10 cellular contexts compared by ENCODE assay signal in the genomic region with DNA sequence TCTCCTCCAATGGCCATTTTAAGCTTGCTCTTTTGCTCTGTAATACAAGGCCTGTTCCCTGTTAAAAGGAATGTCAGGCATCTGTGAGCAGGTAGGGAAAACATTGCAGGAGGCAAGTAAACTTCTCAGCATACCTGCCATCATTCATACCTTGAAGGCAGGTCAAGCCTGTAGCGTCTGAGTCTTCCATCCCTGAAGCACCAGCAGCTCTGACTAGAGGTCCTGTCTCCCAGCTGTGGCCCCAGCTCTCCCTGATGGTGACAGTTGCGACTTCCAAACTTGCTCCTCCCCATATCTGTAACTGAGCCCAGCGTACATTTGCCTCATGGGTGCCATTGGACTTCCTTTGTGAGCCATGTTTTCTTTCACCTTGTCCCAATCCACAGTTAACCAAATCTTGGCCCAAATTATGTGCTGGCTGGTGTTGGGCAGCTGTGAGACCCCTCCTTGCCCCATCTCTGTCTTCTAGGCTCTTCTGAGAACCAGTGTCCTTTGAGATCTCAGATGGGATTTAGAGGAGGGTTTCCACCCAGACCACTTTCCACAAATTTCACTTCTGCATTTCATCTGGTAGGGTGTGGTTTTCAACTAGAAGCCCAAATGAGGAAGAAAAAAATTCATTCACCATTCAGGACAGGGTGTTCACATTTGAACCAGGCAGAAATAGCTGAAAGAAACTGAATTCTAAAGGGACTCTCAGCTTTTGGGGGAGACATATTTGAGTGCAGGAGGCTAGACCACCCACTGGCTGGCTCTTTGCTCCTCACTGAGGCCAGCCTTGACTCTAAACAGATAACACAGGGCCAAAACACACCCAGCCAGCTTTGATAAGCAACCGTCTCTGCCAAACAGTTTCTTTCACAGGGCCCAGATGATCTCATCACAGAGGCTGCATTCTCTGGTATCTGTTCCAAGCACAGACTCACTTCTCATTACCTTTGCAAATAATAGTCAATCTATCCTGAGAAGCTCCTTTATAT. TPM values are rescaled to one million over a fixed set of nuclear protein-coding genes. Genes with fewer than 3 reads are reported as not detected.
DNase-seq lines count a peak whose midpoint lies in the region; ATAC-seq and TF ChIP-seq lines count a peak whose summit lies in the region.
"Had no signal": no experiment of that assay in that cellular context is flagged by ENCODE, and none has a peak within 500 bp of the region (broad histone marks: within the 10 kb centered on the region; RNA-seq: fewer than 3 reads in every experiment).

No MANE protein-coding gene starts in this region.

- H3K4me3 ChIP-seq in Caco-2 (ENCODE audit: low read depth, low read length) (no peak overlapping the region), Peyer's patch (no peak overlapping the region), lower lobe of right lung (no peak overlapping the region)

- no peak for TF ChIP-seq POLR2A in Peyer's patch (IDR thresholded peaks at IDR 0.05)

- H3K4me1 ChIP-seq in Caco-2 (peaks cover 38% of the 10 kb centered on the region), H9 (ENCODE audit: insufficient read depth, low read length) (peaks cover 2% of the 10 kb centered on the region; the same call in 1 of the 2 replicates), Peyer's patch (peaks cover 0 to 30% (median 2%) of the 10 kb centered on the region in 4 donors), lower lobe of right lung (peaks cover 11% of the 10 kb centered on the region)

- H3K27me3 ChIP-seq in Caco-2 (replicated peaks; ENCODE audit: control insufficient read depth, insufficient read depth, low read length) (no peaks in the 10 kb centered on the region), H9 (ENCODE audit: insufficient read depth, low read length) (no peaks in the 10 kb centered on the region), Peyer's patch (no peaks in the 10 kb centered on the region), lower lobe of right lung (ENCODE audit: low read depth) (no peaks in the 10 kb centered on the region)

- peaks cover 32% of the 10 kb centered on the region for H3K4me1 Mint-ChIP-seq in Caco-2 (ENCODE audit: low read depth, unreplicated experiment)
- peaks cover 48 to 51% of the 10 kb centered on the region in 2 experiments for H3K4me1 Mint-ChIP-seq in H9

- H3K23me2 ChIP-seq in H9 (ENCODE audit: insufficient read length, low read depth, low read length, poor library complexity, severe bottlenecking), result no peaks in the 10 kb centered on the region

- no peak overlapping the region for H4K91ac ChIP-seq in H9 (ENCODE audit: insufficient read length, low read depth, low read length)

- CTCF ChIA-PET in Caco-2 (lab: Charles Lee), result interaction anchor here (0.5 to 3.6 kb wide), 9 partner anchors 9 to 185 kb away, joined by 3 to 140 read pairs (median 8); a partner anchor contains a TSS

- H3K23ac ChIP-seq in H9 (ENCODE audit: insufficient read length, low read depth, low read length), result no peak overlapping the region

- H2BK120ac ChIP-seq in H9 (ENCODE audit: low read depth, low read length, poor library complexity, severe bottlenecking), result no peak overlapping the region

- H4K8ac ChIP-seq in H9 (replicated peaks; ENCODE audit: insufficient read length, low read depth, low read length), result no peak overlapping the region

- TF ChIP-seq CTCF in Caco-2 (IDR thresholded peaks at IDR 0.05; ENCODE audit: insufficient read depth in 1 of 2, low read depth in 1 of 2, low read length in 1 of 2, severe bottlenecking in 1 of 2, unreplicated experiment in 1 of 2), result no peak
- no peak for TF ChIP-seq CTCF in H9 (conservative IDR thresholded peaks at IDR 0.05)
- no peak for TF ChIP-seq CTCF in Peyer's patch (IDR thresholded peaks at IDR 0.05)
- TF ChIP-seq CTCF in lower lobe of right lung (IDR thresholded peaks at IDR 0.05), result no peak

- H3K56ac ChIP-seq in H9 (ENCODE audit: insufficient read length, low read depth, low read length), result no peak overlapping the region

- no peaks in the 10 kb centered on the region for H4K20me1 ChIP-seq in H9 (ENCODE audit: control insufficient read depth, insufficient read depth, insufficient read length)

- no peak overlapping the region for H2BK5ac ChIP-seq in H9 (ENCODE audit: insufficient read length, low read length)

- H3K9ac ChIP-seq in H9 (ENCODE audit: extremely low read depth, insufficient read length, low read length), result no peak overlapping the region

- POLR2A ChIA-PET in Caco-2 (lab: Charles Lee), result interaction anchor here (0.7 to 2.2 kb wide), 5 partner anchors 9 to 66 kb away, joined by 3 to 18 read pairs (median 9); a partner anchor contains a TSS

- H3K9me3 Mint-ChIP-seq in Caco-2 (ENCODE audit: unreplicated experiment), result no peaks in the 10 kb centered on the region
- H3K9me3 Mint-ChIP-seq in H9, result no peaks in the 10 kb centered on the region; a peak in 1 of 5 replicates

- H4K5ac ChIP-seq in H9 (ENCODE audit: insufficient read length, low read depth, low read length), result no peak overlapping the region

- H3K27ac ChIP-seq in H9 (ENCODE audit: insufficient read length, low read depth, low read length) (no peak overlapping the region), Peyer's patch (peak overlapping the region in 3 of 4 donors; percentile 39 to 78 (median 45)), lower lobe of right lung (no peak overlapping the region)

- no peak overlapping the region for H3T11ph ChIP-seq in H9 (ENCODE audit: low read length)

- no peaks in the 10 kb centered on the region for H3K79me1 ChIP-seq in H9 (ENCODE audit: insufficient read depth, low read depth, low read length, poor library complexity, severe bottlenecking)

- H3K36me3 ChIP-seq in Caco-2 (ENCODE audit: control insufficient read depth, insufficient read depth, low read length) (no peaks in the 10 kb centered on the region; the same call in none of the 2 replicates), Peyer's patch (no peaks in the 10 kb centered on the region), lower lobe of right lung (no peaks in the 10 kb centered on the region)

- H3K36me3 Mint-ChIP-seq in Caco-2 (ENCODE audit: insufficient read depth, unreplicated experiment) (peaks cover 26% of the 10 kb centered on the region), H9 (ENCODE audit: insufficient read depth in 1 of 3, low read depth in 3 of 3) (peaks cover 16 to 37% (median 30%) of the 10 kb centered on the region in 3 experiments)

- no peak overlapping the region for H2BK12ac ChIP-seq in H9 (ENCODE audit: insufficient read length, low read depth, low read length)

- no peak overlapping the region for H2BK20ac ChIP-seq in H9 (ENCODE audit: low read depth, low read length, poor library complexity, severe bottlenecking)

- DNase-seq in Caco-2, result peak; percentile 55 to 69
- DNase-seq in H9, result no peak
- peak in 1 of 3 donors; percentile 61 for DNase-seq in Peyer's patch
- DNase-seq in islet precursor cell, result peak; percentile 82
- DNase-seq in lower lobe of right lung, result no peak
- no peak for DNase-seq in COR-L47 (lab: John Stamatoyannopoulos, UW)
- no peak for DNase-seq in activated T-cell treated with anti-CD3 and anti-CD28 coated beads, Interleukin-2, amount 50 U/mL, for 1 hour
- DNase-seq: activated CD4-positive, alpha-beta T cell treated with anti-CD3 and anti-CD28 coated beads, Interleukin-2, amount 50 U/mL, for 1 hour had no signal

- no peak overlapping the region for H2AK5ac ChIP-seq in H9 (ENCODE audit: insufficient read length, low read length)

- H3K27ac Mint-ChIP-seq in Caco-2 (ENCODE audit: unreplicated experiment) (peak overlapping the region; percentile 62), H9 (peak overlapping the region in 2 of 3 experiments; percentile 40 to 66; a peak in 6 of 7 replicates)

- H3K9me3 ChIP-seq in Caco-2 (no peaks in the 10 kb centered on the region), H9 (ENCODE audit: control insufficient read depth, low read depth, low read length) (no peaks in the 10 kb centered on the region), Peyer's patch (no peaks in the 10 kb centered on the region), lower lobe of right lung (no peaks in the 10 kb centered on the region)

- WGBS in H9 (ENCODE audit: extremely low coverage, insufficient read length, low lambda C conversion rate), result no CpG with 5 or more reads among the region's 4 CpGs

- no peak overlapping the region for H3K18ac ChIP-seq in H9 (ENCODE audit: insufficient read length, low read depth, low read length)

- BruUV-seq in Caco-2 (replicated peaks; lab: Mats Ljungman, UMichigan), result no TSS peak

- ATAC-seq in HG03521 (IDR thresholded peaks at IDR 0.05; ENCODE audit: unreplicated experiment) (no peak), lower lobe of right lung (no peak)

- no peak overlapping the region for H2AFZ ChIP-seq in H9 (ENCODE audit: low read length)

- intact Hi-C loops in Caco-2 (cut with micrococcal nuclease; ENCODE audit: unreplicated experiment) (no loop called here), lower lobe of right lung (cut with DNase I) (loop anchor here (10.0 kb wide), 1 partner anchor 48 kb away; no protein-coding TSS in a partner anchor)

- H3K4ac ChIP-seq in H9 (ENCODE audit: low read depth, low read length), result no peak overlapping the region

- H3K27me3 Mint-ChIP-seq in Caco-2 (ENCODE audit: insufficient read depth, unreplicated experiment), result no peaks in the 10 kb centered on the region
- no peaks in the 10 kb centered on the region for H3K27me3 Mint-ChIP-seq in H9 (ENCODE audit: low read depth)

- no peak overlapping the region for H3K4me2 ChIP-seq in H9 (ENCODE audit: insufficient read depth, insufficient read length, low read length)

- H3K79me2 ChIP-seq in H9 (ENCODE audit: insufficient read depth, low read length), result no peaks in the 10 kb centered on the region

- H2BK15ac ChIP-seq in H9 (ENCODE audit: low read depth, low read length), result no peak overlapping the region

- H3K4me3 Mint-ChIP-seq in Caco-2 (ENCODE audit: unreplicated experiment) (peak overlapping the region; percentile 23), H9 (no peak overlapping the region; a peak in 1 of 5 replicates)

- H3K14ac ChIP-seq in H9 (ENCODE audit: insufficient read depth, low read length), result no peak overlapping the region

RNA-seq across cellular contexts. Expression of a gene that starts 32.6 kb away (rescaled TPM):
- total RNA-seq in Caco-2 (2022) (710 and 751 TPM in 2 replicates), H9 (2021) (188 and 203 TPM in 2 replicates), Peyer's patch (100 to 1,000 TPM in 3 of 4 donors, 10 to 100 TPM in 1; 62.7 to 969 (median 724) TPM), lower lobe of right lung (104 TPM)
- total RNA-seq: M059J had no signal

Comparison
In these comparisons a context has a peak if more than half of its experiments do, and no peak if none do; other contexts are left out.
1. DNase-seq: peak in Caco-2 (2 of 2) and islet precursor cell (single experiment); none in H9 (single experiment), lower lobe of right lung (single experiment), COR-L47 (single experiment) and activated T-cell treated with anti-CD3 and anti-CD28 coated beads, Interleukin-2, amount 50 U/mL, for 1 hour (single experiment).
2. H3K27ac ChIP-seq: peak in Peyer's patch (3 of 4); none in H9 (single experiment) and lower lobe of right lung (single experiment).